Comparison of ENCODE assay signal across 9 cellular contexts in the genomic region with DNA sequence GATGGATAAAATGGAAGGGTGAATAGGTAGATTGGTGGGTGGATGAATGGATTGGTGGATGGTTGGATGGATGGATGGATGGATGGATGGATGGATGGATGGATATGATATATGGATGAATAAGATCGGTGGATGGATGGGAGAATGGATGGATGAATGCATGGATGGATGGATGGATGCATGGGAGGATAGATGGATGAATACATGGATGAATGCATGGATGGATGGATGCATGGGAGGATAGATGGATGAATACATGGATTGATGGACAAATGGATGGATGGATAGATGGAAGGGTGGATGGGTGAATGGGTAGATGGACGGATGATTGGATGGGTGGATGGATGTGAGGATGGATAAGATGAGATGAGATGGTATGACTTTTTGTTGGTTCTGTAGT.
"Had no signal": no experiment of that assay in that cellular context is flagged by ENCODE, and none has a peak within 500 bp of the region (broad histone marks: within the 10 kb centered on the region; RNA-seq: fewer than 3 reads in every experiment).

No MANE protein-coding gene starts in this region.

- DNase-seq: activated CD4-positive, CD25-positive, alpha-beta regulatory T cell treated with anti-CD3 and anti-CD28 coated beads, Interleukin-2, amount 50 U/mL, for 72 hours; amygdala; cortex of kidney; head of caudate nucleus; mammary epithelial cell; SK-N-SH had no signal

- H3K4me3 Mint-ChIP-seq: brain; central memory CD8-positive, alpha-beta T cell had no signal

- H3K4me1 Mint-ChIP-seq: brain had no signal

- H3K36me3 Mint-ChIP-seq: brain had no signal

- H3K4me2 ChIP-seq: SK-N-SH had no signal

- H3K9ac ChIP-seq: SK-N-SH had no signal

- H3K27me3 Mint-ChIP-seq: central memory CD8-positive, alpha-beta T cell had no signal

- H3K4me3 ChIP-seq: mucosa of descending colon had no signal

- H3K9me3 ChIP-seq: mucosa of descending colon, SK-N-SH had no signal

- H3K9me3 Mint-ChIP-seq: central memory CD8-positive, alpha-beta T cell had no signal
